Comparison of ENCODE assay signal across 21 cellular contexts in the genomic region with DNA sequence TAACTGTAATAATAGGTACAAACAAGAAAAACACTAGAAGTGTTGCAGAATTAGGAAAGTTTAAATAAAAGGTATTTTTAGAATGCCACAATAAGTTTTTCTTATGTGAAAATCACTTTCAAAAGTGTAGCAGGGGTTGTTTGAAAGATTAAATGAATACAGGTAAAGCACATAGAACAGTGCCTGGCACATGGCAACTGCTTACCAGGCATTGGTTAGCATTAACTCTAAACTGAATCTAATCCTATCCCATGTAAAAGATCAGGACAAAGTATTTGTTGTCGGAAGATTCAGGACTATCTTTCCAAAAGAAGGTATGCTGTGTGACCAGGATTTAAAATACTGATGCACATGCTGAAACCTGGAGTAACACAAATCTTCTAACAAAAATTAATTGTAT.
"Had no signal": no experiment of that assay in that cellular context is flagged by ENCODE, and none has a peak within 500 bp of the region (broad histone marks: within the 10 kb centered on the region; RNA-seq: fewer than 3 reads in every experiment).

No MANE protein-coding gene starts in this region.

- H3K27ac Mint-ChIP-seq: activated CD4-positive, alpha-beta T cell treated with anti-CD3 and anti-CD28 coated beads, Interleukin-2, amount 10 ng/mL, durations not matched to agents 7 days and 5 days; activated naive CD4-positive, alpha-beta T cell treated with anti-CD3 and anti-CD28 coated beads for 36 hours; nephron had no signal

- DNase-seq: activated CD4-positive, alpha-beta T cell treated with anti-CD3 and anti-CD28 coated beads, Interleukin-2, amount 10 ng/mL, durations not matched to agents 7 days and 5 days; activated CD8-positive, alpha-beta memory T cell treated with anti-CD3 and anti-CD28 coated beads, Interleukin-2, amount 50 U/mL, for 4 hours; activated naive CD4-positive, alpha-beta T cell treated with anti-CD3 and anti-CD28 coated beads for 36 hours; activated T-cell treated with anti-CD3 and anti-CD28 coated beads, Interleukin-2, amount 50 U/mL, for 4 hours; anterior cingulate cortex; brain microvascular endothelial cell; erythroblast; foreskin melanocyte; head of caudate nucleus; kidney glomerular epithelial cell; left ventricle myocardium superior; mucosa of descending colon; occipital lobe; posterior cingulate gyrus; stimulated activated CD4-positive, alpha-beta T cell treated with anti-CD3 and anti-CD28 coated beads, Interleukin-1b, Interleukin-23, amount 100 ng/mL, for 48 hours; stimulated activated naive CD4-positive, alpha-beta T cell treated with Interleukin-2 at 50 U/mL for 16 hours; T-helper 9 cell; thyroid gland had no signal

- H3K36me3 ChIP-seq: brain microvascular endothelial cell, thyroid gland had no signal

- H3K9me3 ChIP-seq: mucosa of descending colon, thyroid gland had no signal

- H3K4me3 ChIP-seq: coronary artery, mucosa of descending colon, thyroid gland had no signal

- H3K27me3 ChIP-seq: brain microvascular endothelial cell, thyroid gland had no signal

- H3K27ac ChIP-seq: brain microvascular endothelial cell, coronary artery, thyroid gland had no signal

- H3K4me3 Mint-ChIP-seq: activated CD4-positive, alpha-beta T cell treated with anti-CD3 and anti-CD28 coated beads, Interleukin-2, amount 10 ng/mL, durations not matched to agents 7 days and 5 days; activated naive CD4-positive, alpha-beta T cell treated with anti-CD3 and anti-CD28 coated beads for 36 hours; activated T-cell treated with anti-CD3 and anti-CD28 coated beads, Interleukin-2, amount 50 U/mL, for 4 hours had no signal

- H3K9me3 Mint-ChIP-seq: activated naive CD4-positive, alpha-beta T cell treated with anti-CD3 and anti-CD28 coated beads for 36 hours; activated T-cell treated with anti-CD3 and anti-CD28 coated beads, Interleukin-2, amount 50 U/mL, for 4 hours; nephron had no signal

- ATAC-seq: activated CD4-positive, CD25-positive, alpha-beta regulatory T cell treated with anti-CD3 and anti-CD28 coated beads, Interleukin-2, amount 50 U/mL, for 24 hours; activated T-cell treated with anti-CD3 and anti-CD28 coated beads, Interleukin-2, amount 50 U/mL, for 4 hours; left ventricle myocardium superior; mucosa of descending colon had no signal
